ENCODE assay signal across 13 cellular contexts in genomic region chr19:49028686-49029085, GRCh38. TPM values are rescaled to one million over a fixed set of nuclear protein-coding genes. Genes with fewer than 3 reads are reported as not detected.
DNase-seq lines count a peak whose midpoint lies in the region; ATAC-seq, FAIRE-seq and TF ChIP-seq lines count a peak whose summit lies in the region.
"Not testable (repeated sequence)": the region's sequence is repeated elsewhere in the genome, so short reads cannot be mapped to it uniquely, and the experiment has no call there.
"Had no signal": no experiment of that assay in that cellular context is flagged by ENCODE, and none has a peak within 500 bp of the region (broad histone marks: within the 10 kb centered on the region; RNA-seq: fewer than 3 reads in every experiment).

No MANE protein-coding gene starts in this region.

- H2AFZ ChIP-seq in astrocyte (ENCODE audit: low read depth, low read length), result not testable (repeated sequence)

- not testable (repeated sequence) for DNase-seq in astrocyte (ENCODE audit: low read depth); upper lobe of right lung

- not testable (repeated sequence) for H3K79me2 ChIP-seq in astrocyte (ENCODE audit: insufficient read depth, low read length)

- H3K4me3 ChIP-seq in astrocyte (ENCODE audit: insufficient read depth, low read depth, low read length); upper lobe of right lung: not testable (repeated sequence)

- H3K27ac Mint-ChIP-seq in astrocyte (ENCODE audit: unreplicated experiment), result peak overlapping the region; percentile 98

- not testable (repeated sequence) for H3K9ac ChIP-seq in astrocyte (ENCODE audit: low read length)

- not testable (repeated sequence) for H3K36me3 Mint-ChIP-seq in astrocyte (ENCODE audit: low read depth, unreplicated experiment)

- H3K4me1 Mint-ChIP-seq in astrocyte (ENCODE audit: low read depth, unreplicated experiment), result peaks cover 15% of the 10 kb centered on the region

- H3K27ac ChIP-seq in astrocyte (ENCODE audit: low read depth, low read length); upper lobe of right lung: not testable (repeated sequence)

- not testable (repeated sequence) for H3K4me1 ChIP-seq in astrocyte (ENCODE audit: insufficient read depth, low read length); upper lobe of right lung

- not testable (repeated sequence) for H3K27me3 ChIP-seq in astrocyte (ENCODE audit: insufficient read depth, low read length); upper lobe of right lung

- H4K20me1 ChIP-seq in astrocyte (ENCODE audit: insufficient read depth, low read length), result not testable (repeated sequence)

- not testable (repeated sequence) for H3K36me3 ChIP-seq in astrocyte (ENCODE audit: insufficient read depth, low read length); upper lobe of right lung

- not testable (repeated sequence) for H3K9me3 ChIP-seq in astrocyte (ENCODE audit: insufficient read depth, low read depth, low read length); upper lobe of right lung

- FAIRE-seq in astrocyte (lab: Jason Lieb, UNC), result not testable (repeated sequence)

- not testable (repeated sequence) for H3K27me3 Mint-ChIP-seq in astrocyte (ENCODE audit: low read depth, unreplicated experiment)

- peak; percentile 14 for ATAC-seq in upper lobe of right lung

- not testable (repeated sequence) for H3K9me3 Mint-ChIP-seq in astrocyte (ENCODE audit: unreplicated experiment)

- intact Hi-C loops in upper lobe of right lung (cut with DNase I), result not testable (repeated sequence)

- H3K4me2 ChIP-seq in astrocyte (ENCODE audit: low read length), result not testable (repeated sequence)

- H3K4me3 Mint-ChIP-seq in astrocyte (ENCODE audit: unreplicated experiment), result not testable (repeated sequence)

- TF ChIP-seq CTCF in astrocyte (IDR thresholded peaks at IDR 0.05; ENCODE audit: insufficient read depth, low read depth, low read length); upper lobe of right lung (IDR thresholded peaks at IDR 0.05): not testable (repeated sequence)

RNA-seq across cellular contexts. Expression of gene CGB2, which starts 3.0 kb away (rescaled TPM):
- total RNA-seq in astrocyte (0.52 and 2.9 TPM in 2 replicates), upper lobe of right lung (not detected)
- total RNA-seq: A172; A673; B cell; Caco-2; CD4-positive, alpha-beta memory T cell; CD4-positive, alpha-beta T cell; CD4-positive, CD25-positive, alpha-beta regulatory T cell; CD8-positive, alpha-beta memory T cell; CD8-positive, alpha-beta T cell had no signal

RNA-seq across cellular contexts. Expression of gene CGB3, which starts 4.6 kb away (rescaled TPM):
- total RNA-seq in astrocyte (3.6 and 4.5 TPM in 2 replicates), upper lobe of right lung (not detected)
- total RNA-seq: A673; B cell; Caco-2; CD4-positive, alpha-beta memory T cell; CD4-positive, alpha-beta T cell; CD4-positive, CD25-positive, alpha-beta regulatory T cell; CD8-positive, alpha-beta memory T cell; CD8-positive, alpha-beta T cell had no signal

RNA-seq across cellular contexts. Expression of gene CGB1, which starts 8.0 kb away (rescaled TPM):
- total RNA-seq in astrocyte, result 2.3 TPM in 1 of 2 replicates, not detected in the other
- not detected for total RNA-seq in upper lobe of right lung
- total RNA-seq: A172; A673; B cell; Caco-2; Calu3; CD4-positive, alpha-beta memory T cell; CD4-positive, alpha-beta T cell; CD4-positive, CD25-positive, alpha-beta regulatory T cell; CD8-positive, alpha-beta memory T cell; CD8-positive, alpha-beta T cell; Daoy had no signal

RNA-seq across cellular contexts. Expression of gene LHB, which starts 11.8 kb away (rescaled TPM):
- 0.48 TPM in 1 of 2 replicates, not detected in the other for total RNA-seq in astrocyte
- not detected for total RNA-seq in upper lobe of right lung
- total RNA-seq: A172; A673; CD4-positive, alpha-beta memory T cell; CD4-positive, alpha-beta T cell; CD4-positive, CD25-positive, alpha-beta regulatory T cell; CD8-positive, alpha-beta memory T cell; CD8-positive, alpha-beta T cell had no signal

RNA-seq across cellular contexts. Expression of gene CGB5, which starts 15.0 kb away (rescaled TPM):
- total RNA-seq in astrocyte, result 2.0 and 6.5 TPM in 2 replicates
- total RNA-seq in upper lobe of right lung, result not detected
- total RNA-seq: A673; B cell; Caco-2; CD4-positive, alpha-beta memory T cell; CD4-positive, alpha-beta T cell; CD4-positive, CD25-positive, alpha-beta regulatory T cell; CD8-positive, alpha-beta memory T cell; CD8-positive, alpha-beta T cell had no signal
